Comparison of ENCODE assay signal across 8 cellular contexts in the genomic region with DNA sequence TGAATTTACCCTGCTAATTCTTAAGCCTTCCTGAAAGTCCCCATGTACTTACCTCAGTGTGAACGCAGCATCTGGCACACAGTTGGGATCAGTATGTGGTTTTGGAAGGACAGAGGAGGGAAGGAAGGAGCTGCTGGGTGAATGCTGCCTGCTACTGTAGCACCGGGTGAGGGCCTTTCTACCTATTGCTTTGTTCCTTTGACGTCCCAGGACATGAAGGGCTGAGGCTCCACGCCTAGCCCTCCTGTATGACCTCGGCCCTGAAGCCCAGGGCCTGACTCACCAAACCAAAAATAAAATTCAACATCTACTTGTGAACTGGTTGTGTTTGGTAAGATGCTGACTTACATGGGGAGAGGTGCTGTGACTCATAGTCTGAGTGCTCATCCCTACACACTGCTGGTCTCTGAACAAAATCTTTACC. TPM values are rescaled to one million over a fixed set of nuclear protein-coding genes. Genes with fewer than 3 reads are reported as not detected.
DNase-seq lines count a peak whose midpoint lies in the region; TF ChIP-seq lines count a peak whose summit lies in the region.

No MANE protein-coding gene starts in this region.

- H3K56ac ChIP-seq in mesendoderm (ENCODE audit: low read length) = peak overlapping the region; percentile 51

- H2BK120ac ChIP-seq in mesendoderm (ENCODE audit: low read depth, low read length) = no peak overlapping the region

- no peaks in the 10 kb centered on the region for H3K27me3 ChIP-seq in mesendoderm (ENCODE audit: insufficient read depth, low read length, poor library complexity)

- H2AK5ac ChIP-seq in mesendoderm (ENCODE audit: low read length) = no peak overlapping the region

- H3K4me2 ChIP-seq in mesendoderm (ENCODE audit: low read length) = no peak overlapping the region

- peak overlapping the region; percentile 25 for H3K9ac ChIP-seq in mesendoderm (ENCODE audit: low read length)

- no peak overlapping the region for H3K18ac ChIP-seq in mesendoderm (ENCODE audit: low read length)

- no peak overlapping the region for H4K5ac ChIP-seq in mesendoderm (ENCODE audit: low read length)

- H4K8ac ChIP-seq in mesendoderm (ENCODE audit: low read depth, low read length) = no peak overlapping the region

- WGBS in mesendoderm (ENCODE audit: extremely low coverage, insufficient coverage, low lambda C conversion rate) = no CpG with 5 or more reads among the region's 5 CpGs

- peak overlapping the region; percentile 21 for H3K27ac ChIP-seq in mesendoderm (ENCODE audit: low read depth, low read length)

- H3K79me2 ChIP-seq in mesendoderm (ENCODE audit: control insufficient read depth, insufficient read depth, low read length) = peaks cover 63% of the 10 kb centered on the region

- H3K4me3 ChIP-seq in astrocyte of the cerebellum (ENCODE audit: low read depth, low read length) = no peak overlapping the region
- no peak overlapping the region for H3K4me3 ChIP-seq in mesendoderm (ENCODE audit: low read length)

- H3K23ac ChIP-seq in mesendoderm (ENCODE audit: low read length) = peak overlapping the region; percentile 68

- peaks cover 8% of the 10 kb centered on the region for H3K4me1 ChIP-seq in mesendoderm (ENCODE audit: control insufficient read depth, low read depth, low read length)

- no peak for TF ChIP-seq CTCF in astrocyte of the cerebellum (IDR thresholded peaks at IDR 0.05; ENCODE audit: low read depth, low read length, missing control alignments)

- H2BK5ac ChIP-seq in mesendoderm (ENCODE audit: low read length) = peak overlapping the region; percentile 74

- DNase-seq in ELF-1 (ENCODE audit: low read depth, low spot score) = peak; percentile 53
- peak; percentile 36 for DNase-seq in HK-2 (ENCODE audit: unreplicated experiment)
- peak; percentile 28 for DNase-seq in astrocyte of the cerebellum (ENCODE audit: low read depth)
- peak; percentile 91 for DNase-seq in mesendoderm
- DNase-seq in superior temporal gyrus (ENCODE audit: extremely low spot score) = no peak
- DNase-seq in COR-L47 (lab: John Stamatoyannopoulos, UW) = no peak
- DNase-seq in amygdala (lab: John Stamatoyannopoulos, UW) = no peak
- no peak for DNase-seq in SK-N-DZ (ENCODE audit: low spot score)

- in situ Hi-C loops in astrocyte of the cerebellum (cut with HindIII; ENCODE audit: low sequenced_read_pairs) = no loop called here

- H2BK15ac ChIP-seq in mesendoderm (replicated peaks; ENCODE audit: low read depth) = no peak overlapping the region

- H3K36me3 ChIP-seq in mesendoderm (ENCODE audit: control insufficient read depth, insufficient read depth, low read length) = no peaks in the 10 kb centered on the region

- peaks cover 18% of the 10 kb centered on the region for H3K79me1 ChIP-seq in mesendoderm (ENCODE audit: low read length)

- H3K4ac ChIP-seq in mesendoderm (ENCODE audit: low read depth, low read length) = no peak overlapping the region

RNA-seq across cellular contexts. Expression of a gene that starts 51.1 kb away (rescaled TPM):
- 43.9 TPM for polyA plus RNA-seq in mesendoderm (2013, experiment 1 of 2)
- polyA plus RNA-seq in mesendoderm (2013, experiment 2 of 2) = 42.1 TPM
- 20.0 and 22.4 TPM in 2 replicates for polyA plus RNA-seq in SK-N-DZ (2014; cell fraction: cytosol; rRNA removed)
- 19.8 and 26.1 TPM in 2 replicates for polyA plus RNA-seq in SK-N-DZ (2014; cell fraction: nucleus; rRNA removed)

Comparison
In these comparisons a context has a peak if more than half of its experiments do, and no peak if none do; other contexts are left out.
1. DNase-seq: peak in ELF-1 (single experiment), HK-2 (single experiment), astrocyte of the cerebellum (single experiment) and mesendoderm (single experiment); none in superior temporal gyrus (single experiment), COR-L47 (single experiment), amygdala (0 of 56) and SK-N-DZ (single experiment).